In the genomic region with DNA sequence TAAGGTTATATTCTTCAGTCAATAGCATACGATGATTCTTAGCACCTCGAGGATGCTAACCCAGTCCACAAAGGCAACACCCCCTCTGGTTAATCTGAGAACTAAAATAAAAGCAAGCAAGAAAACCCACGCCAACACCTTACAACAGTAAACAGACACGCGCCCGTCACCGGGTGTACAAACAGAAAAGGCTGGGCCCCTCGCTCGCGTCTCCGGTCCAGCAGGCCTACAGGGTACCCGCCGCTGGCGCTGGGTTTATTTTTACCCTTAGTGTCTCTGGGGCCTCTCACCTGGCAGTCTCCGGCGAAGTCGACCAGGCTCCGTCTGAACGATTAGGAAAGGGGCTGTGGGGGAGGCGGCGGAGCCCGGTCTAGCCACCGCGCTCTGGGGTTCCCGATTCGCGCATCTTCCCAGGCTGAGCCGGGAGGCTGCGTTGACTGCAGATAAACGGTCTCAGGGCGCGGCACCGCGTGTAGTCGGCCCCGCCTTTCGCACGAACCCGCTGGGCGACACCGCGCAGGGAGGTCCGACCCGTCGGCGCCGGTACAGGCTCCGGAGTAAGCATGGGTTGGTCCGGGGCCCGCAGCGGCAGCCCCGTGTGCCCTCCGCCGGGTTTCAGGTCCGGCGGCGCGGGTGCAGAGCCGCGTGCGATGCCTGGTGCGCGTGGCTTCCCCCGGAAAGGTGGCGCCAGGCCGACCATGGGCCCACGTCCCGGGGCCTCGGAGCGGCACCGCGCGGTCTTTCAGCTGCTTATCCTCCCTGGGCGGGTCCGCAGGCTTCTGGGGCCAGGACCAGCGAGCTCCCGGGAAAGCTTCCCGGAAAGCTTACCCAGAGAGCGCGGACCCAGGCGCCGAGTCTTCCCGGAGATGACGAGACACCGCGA, we compare ENCODE assay signal across 8 cellular contexts. TPM values are rescaled to one million over a fixed set of nuclear protein-coding genes. Genes with fewer than 3 reads are reported as not detected.
DNase-seq lines count a peak whose midpoint lies in the region; ATAC-seq and TF ChIP-seq lines count a peak whose summit lies in the region.

A gene with protein sequence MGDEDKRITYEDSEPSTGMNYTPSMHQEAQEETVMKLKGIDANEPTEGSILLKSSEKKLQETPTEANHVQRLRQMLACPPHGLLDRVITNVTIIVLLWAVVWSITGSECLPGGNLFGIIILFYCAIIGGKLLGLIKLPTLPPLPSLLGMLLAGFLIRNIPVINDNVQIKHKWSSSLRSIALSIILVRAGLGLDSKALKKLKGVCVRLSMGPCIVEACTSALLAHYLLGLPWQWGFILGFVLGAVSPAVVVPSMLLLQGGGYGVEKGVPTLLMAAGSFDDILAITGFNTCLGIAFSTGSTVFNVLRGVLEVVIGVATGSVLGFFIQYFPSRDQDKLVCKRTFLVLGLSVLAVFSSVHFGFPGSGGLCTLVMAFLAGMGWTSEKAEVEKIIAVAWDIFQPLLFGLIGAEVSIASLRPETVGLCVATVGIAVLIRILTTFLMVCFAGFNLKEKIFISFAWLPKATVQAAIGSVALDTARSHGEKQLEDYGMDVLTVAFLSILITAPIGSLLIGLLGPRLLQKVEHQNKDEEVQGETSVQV (minus strand): TSS at position 868 of the 883 bp plus-strand sequence. CDS start 9,211 bp downstream, outside the sequence.

- peak within 1 kb of the TSS; percentile 95 to 99 for H3K27ac Mint-ChIP-seq in activated naive CD4-positive, alpha-beta T cell treated with anti-CD3 and anti-CD28 coated beads, Interleukin-2, amount 50 U/mL, for 72 hours
- peak within 1 kb of the TSS; percentile 89 for H3K27ac Mint-ChIP-seq in glutamatergic neuron (ENCODE audit: unreplicated experiment)

- H3K4me1 Mint-ChIP-seq in glutamatergic neuron (ENCODE audit: low read depth, unreplicated experiment): peaks cover 6% of the 10 kb centered on the region

- no peak for TF ChIP-seq EP300 in ovary (IDR thresholded peaks at IDR 0.05)

- H3K4me3 ChIP-seq in ovary (peak within 1 kb of the TSS; percentile 56), thoracic aorta (peak within 1 kb of the TSS; percentile 92)

- peak within 1 kb of the TSS; percentile 96 to 98 for H3K27ac ChIP-seq in ovary
- peak within 1 kb of the TSS; percentile 79 to 81 for H3K27ac ChIP-seq in thoracic aorta

- H3K36me3 ChIP-seq in ovary (no peaks in the 10 kb centered on the region), thoracic aorta (peaks cover 7% of the 10 kb centered on the region)

- peaks cover 4% of the 10 kb centered on the region for H3K27me3 Mint-ChIP-seq in glutamatergic neuron (ENCODE audit: unreplicated experiment)

- intact Hi-C loops in ovary (cut with DNase I): no loop called here

- peak; percentile 45 for DNase-seq in DMS53 treated with DMSO at 0.1 percent for 48 hours (lab: John Stamatoyannopoulos, UW; ENCODE audit: unreplicated experiment)
- DNase-seq in HT1080 (ENCODE audit: low read depth): peak; percentile 60
- DNase-seq in SKM-1 treated with dmso at 0.1 percent for 144 hours (lab: John Stamatoyannopoulos, UW; ENCODE audit: unreplicated experiment): peak; percentile 46
- DNase-seq in activated naive CD4-positive, alpha-beta T cell treated with anti-CD3 and anti-CD28 coated beads, Interleukin-2, amount 50 U/mL, for 72 hours (ENCODE audit: low spot score in 2 of 2): peak; percentile 65 to 76
- DNase-seq in glutamatergic neuron: peak; percentile 68
- DNase-seq in ovary: peak; percentile 65 to 83 (median 78)
- peak; percentile 20 for DNase-seq in thoracic aorta (ENCODE audit: low spot score)

- WGBS in ovary, 3 donors: 0 to 1% (median 1%) methylated on average over 83 to 86 of the region's 86 CpGs

- peak; percentile 53 for ATAC-seq in GM21360 (IDR thresholded peaks at IDR 0.05; ENCODE audit: unreplicated experiment)
- peak; percentile 80 to 82 for ATAC-seq in activated naive CD4-positive, alpha-beta T cell treated with anti-CD3 and anti-CD28 coated beads, Interleukin-2, amount 50 U/mL, for 72 hours
- ATAC-seq in thoracic aorta (ENCODE audit: insufficient number of reproducible peaks, low FRiP score, low read depth): peak; percentile 66

- peak; percentile 28 for TF ChIP-seq POLR2A in ovary (IDR thresholded peaks at IDR 0.05)

- TF ChIP-seq CTCF in glutamatergic neuron (IDR thresholded peaks at IDR 0.05; ENCODE audit: partially characterized antibody, unreplicated experiment): no peak
- peak in 1 of 3 donors; percentile 1 for TF ChIP-seq CTCF in ovary (IDR thresholded peaks at IDR 0.05)
- TF ChIP-seq CTCF in thoracic aorta (IDR thresholded peaks at IDR 0.05): no peak

- H3K9me3 ChIP-seq in ovary: no peaks in the 10 kb centered on the region
- H3K9me3 ChIP-seq in thoracic aorta: no peaks in the 10 kb centered on the region

- peaks cover 24 to 29% of the 10 kb centered on the region in 2 donors for H3K36me3 Mint-ChIP-seq in activated naive CD4-positive, alpha-beta T cell treated with anti-CD3 and anti-CD28 coated beads, Interleukin-2, amount 50 U/mL, for 72 hours
- no peaks in the 10 kb centered on the region for H3K36me3 Mint-ChIP-seq in glutamatergic neuron (ENCODE audit: unreplicated experiment)

- H3K27me3 ChIP-seq in ovary (no peaks in the 10 kb centered on the region), thoracic aorta (replicated peaks; ENCODE audit: insufficient read depth) (no peaks in the 10 kb centered on the region)

- peak within 1 kb of the TSS; percentile 97 for H3K4me3 Mint-ChIP-seq in glutamatergic neuron (ENCODE audit: unreplicated experiment)

- peaks cover 7% of the 10 kb centered on the region for H3K4me1 ChIP-seq in ovary (ENCODE audit: insufficient read depth)
- H3K4me1 ChIP-seq in thoracic aorta (ENCODE audit: control insufficient read depth in 1 of 2, low read depth in 2 of 2): peaks cover 11 to 12% of the 10 kb centered on the region in 2 donors

- H3K9me3 Mint-ChIP-seq in activated naive CD4-positive, alpha-beta T cell treated with anti-CD3 and anti-CD28 coated beads, Interleukin-2, amount 50 U/mL, for 72 hours: no peaks in the 10 kb centered on the region
- peaks cover 4% of the 10 kb centered on the region for H3K9me3 Mint-ChIP-seq in glutamatergic neuron (ENCODE audit: unreplicated experiment)

RNA-seq across cellular contexts. Expression of the gene that starts here (rescaled TPM):
- 17.9 and 26.8 TPM in 2 replicates for total RNA-seq in HT1080 (2014; rRNA removed; shearing (Covaris generic))
- 18.9 and 19.7 TPM in 2 replicates for polyA plus RNA-seq in HT1080 (2015; cell fraction: cytosol; rRNA removed)
- 13.9 and 18.3 TPM in 2 replicates for polyA plus RNA-seq in HT1080 (2015; cell fraction: nucleus; rRNA removed)
- total RNA-seq in activated naive CD4-positive, alpha-beta T cell treated with anti-CD3 and anti-CD28 coated beads, Interleukin-2, amount 50 U/mL, for 72 hours: 10 to 100 TPM; 19.0 to 28.8 TPM
- total RNA-seq in glutamatergic neuron (ENCODE audit: unreplicated experiment) (14.4 TPM), ovary (10 to 100 TPM; 11.2 to 19.2 (median 17.0) TPM), thoracic aorta (10 to 100 TPM in 1 of 2 donors, 1 to 10 TPM in 1; 8.7 to 40.6 TPM)
- polyA plus RNA-seq in ovary: 10 to 100 TPM; 11.0 to 17.0 TPM

Comparison
In these comparisons a context has a peak if more than half of its experiments do, and no peak if none do; other contexts are left out.
1. Peak in every context shown above with its lines: DNase-seq, ATAC-seq, H3K4me3 ChIP-seq and H3K27ac ChIP-seq.
2. DNase-seq: peak in every context shown above with its lines; median percentile 78 in ovary; 70 in activated naive CD4-positive, alpha-beta T cell treated with anti-CD3 and anti-CD28 coated beads, Interleukin-2, amount 50 U/mL, for 72 hours; 68 in glutamatergic neuron; 60 in HT1080; 46 in SKM-1 treated with dmso at 0.1 percent for 144 hours; 45 in DMS53 treated with DMSO at 0.1 percent for 48 hours; 20 in thoracic aorta.